In the genomic region with DNA sequence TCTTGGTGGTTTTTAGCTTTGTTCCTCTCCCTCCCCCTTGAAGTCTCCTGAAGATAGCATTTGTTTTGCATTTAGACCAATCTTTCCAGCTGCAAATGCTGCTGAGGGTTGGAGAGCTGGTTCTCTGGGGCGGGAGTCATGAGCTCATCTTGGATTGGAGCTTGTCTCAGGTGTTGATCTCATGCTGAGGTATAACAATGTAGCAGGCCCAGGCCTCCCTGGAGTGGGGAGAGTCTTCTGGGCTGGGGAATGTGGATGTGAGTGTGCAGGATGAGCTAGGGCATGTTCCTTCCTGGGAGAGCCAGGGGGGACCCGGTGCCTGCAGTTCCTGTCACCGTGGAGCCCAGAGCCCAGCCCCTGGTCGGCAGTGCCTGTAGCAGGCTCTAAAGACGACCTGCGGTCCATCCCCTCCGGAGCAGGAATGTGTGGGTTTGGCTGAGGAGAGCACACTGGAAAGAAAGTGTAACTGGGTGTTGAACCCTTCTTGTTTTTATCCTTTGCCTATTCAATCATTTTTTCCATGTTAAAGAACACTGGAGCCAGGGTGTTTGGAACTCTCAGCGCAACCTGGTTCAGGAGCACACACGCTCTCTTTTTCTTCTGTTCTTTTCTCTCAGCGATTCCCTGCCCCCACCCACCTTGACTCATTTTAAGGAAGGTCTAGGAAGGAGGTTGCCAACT, we compare ENCODE assay signal across 11 cellular contexts. TPM values are rescaled to one million over a fixed set of nuclear protein-coding genes. Genes with fewer than 3 reads are reported as not detected.
DNase-seq lines count a peak whose midpoint lies in the region; ATAC-seq, FAIRE-seq and TF ChIP-seq lines count a peak whose summit lies in the region.
"Had no signal": no experiment of that assay in that cellular context is flagged by ENCODE, and none has a peak within 500 bp of the region (broad histone marks: within the 10 kb centered on the region; RNA-seq: fewer than 3 reads in every experiment).

No MANE protein-coding gene starts in this region.

- POLR2A ChIA-PET in BJ (lab: Charles Lee) = interaction anchor here (0.6 to 1.3 kb wide), 2 partner anchors 61 to 74 kb away, joined by 3 to 5 read pairs; no protein-coding TSS in a partner anchor

- FAIRE-seq in H54 (lab: Jason Lieb, UNC) = no peak

- peak overlapping the region; percentile 6; the same call in 1 of the 2 replicates for H3K4me3 ChIP-seq in BJ (ENCODE audit: low read depth, low read length)
- H3K4me3 ChIP-seq in OCI-LY1 (ENCODE audit: low read depth, low read length, poor library complexity, severe bottlenecking) = no peak overlapping the region
- H3K4me3 ChIP-seq in fibroblast of villous mesenchyme (ENCODE audit: low read depth, low read length) = peak overlapping the region; percentile 45
- H3K4me3 ChIP-seq in psoas muscle = peak overlapping the region; percentile 73

- no peak overlapping the region for H2AFZ ChIP-seq in OCI-LY1 (ENCODE audit: low read length)

- H3K36me3 ChIP-seq in BJ (ENCODE audit: control insufficient read depth, insufficient read depth, low read length) (peaks cover 2% of the 10 kb centered on the region; the same call in 1 of the 2 replicates), OCI-LY1 (ENCODE audit: insufficient read depth, low read length) (peaks cover 69% of the 10 kb centered on the region), psoas muscle (ENCODE audit: insufficient read depth in 1 of 2, low read depth in 1 of 2) (peaks cover 2 to 44% of the 10 kb centered on the region in 2 donors)

- no peak overlapping the region; the same call in 1 of the 2 replicates for H3K4me2 ChIP-seq in OCI-LY1 (ENCODE audit: low read length)

- H3K9me3 ChIP-seq in OCI-LY1 (ENCODE audit: low read length) (0 out of 2 replicates have a peak, but pooled peaks cover 4% of the 10 kb centered on the region), psoas muscle (no peaks in the 10 kb centered on the region)

- no peaks in the 10 kb centered on the region for H3F3A ChIP-seq in OCI-LY1 (ENCODE audit: insufficient read depth, low read length)

- 47 to 64% (median 49%) methylated on average over 10 of the region's 10 CpGs for WGBS in psoas muscle, 3 donors

- TF ChIP-seq CTCF in BJ (IDR thresholded peaks at IDR 0.05; ENCODE audit: insufficient read depth, low read depth, low read length) (no peak), OCI-LY1 (IDR thresholded peaks at IDR 0.05; ENCODE audit: low read length) (no peak), fibroblast of villous mesenchyme (IDR thresholded peaks at IDR 0.05; ENCODE audit: insufficient read depth, low read depth, low read length) (no peak), psoas muscle (IDR thresholded peaks at IDR 0.05) (no peak), omental fat pad (IDR thresholded peaks at IDR 0.05) (no peak)

- CTCF ChIA-PET in BJ (lab: Yijun Ruan, JAX) = interaction anchor here (0.8 to 1.5 kb wide), 6 partner anchors 14 to 98 kb away, joined by 3 to 4 read pairs (median 3); no protein-coding TSS in a partner anchor

- H3K9ac ChIP-seq in OCI-LY1 (ENCODE audit: low read length) = no peak overlapping the region

- intact Hi-C loops in psoas muscle (cut with DNase I) = loop anchor here in 1 of 2 donors (5.0 kb wide), 3 partner anchors 35 to 85 kb away; no protein-coding TSS in a partner anchor

- H3K79me2 ChIP-seq in OCI-LY1 (ENCODE audit: insufficient read depth, low read length) = no peaks in the 10 kb centered on the region

- DNase-seq in BJ (ENCODE audit: low read depth) (no peak), fibroblast of villous mesenchyme (ENCODE audit: low read depth) (no peak), psoas muscle (no peak), omental fat pad (ENCODE audit: low spot score) (no peak), H54 (ENCODE audit: insufficient read length, low spot score) (no peak)
- DNase-seq in stimulated activated CD8-positive, alpha-beta memory T cell treated with anti-CD3 and anti-CD28 coated beads, Interleukin-4, amount 100 ng/mL, for 48 hours = no peak
- DNase-seq: CD4-positive, alpha-beta T cell; NCI-H524 treated with DMSO at 0.1 percent for 48 hours; T-helper 2 cell had no signal

- H3K4me1 ChIP-seq in OCI-LY1 (ENCODE audit: insufficient read depth, low read length, severe bottlenecking) = peaks cover 60% of the 10 kb centered on the region
- H3K4me1 ChIP-seq in psoas muscle = peaks cover 57% of the 10 kb centered on the region

- no peaks in the 10 kb centered on the region for H3K9me2 ChIP-seq in OCI-LY1 (ENCODE audit: low read depth, low read length)

- no peak for TF ChIP-seq POLR2A in H54 (IDR thresholded peaks at IDR 0.05; ENCODE audit: low read depth, low read length)

- H4K20me1 ChIP-seq in OCI-LY1 (ENCODE audit: insufficient read depth, low read length) = no peaks in the 10 kb centered on the region

- H3K27ac ChIP-seq in OCI-LY1 (ENCODE audit: low read depth, low read length, poor library complexity, severe bottlenecking) = peak overlapping the region; percentile 13
- peak overlapping the region; percentile 99 for H3K27ac ChIP-seq in psoas muscle

- H3K27me3 ChIP-seq in BJ (ENCODE audit: control insufficient read depth, insufficient read depth, low read length) = no peaks in the 10 kb centered on the region
- H3K27me3 ChIP-seq in OCI-LY1 (ENCODE audit: insufficient read depth, low read length) = no peaks in the 10 kb centered on the region
- H3K27me3 ChIP-seq in psoas muscle (ENCODE audit: insufficient read depth in 3 of 3, low read length in 2 of 3) = no peaks in the 10 kb centered on the region

- ATAC-seq in psoas muscle = peak in 3 of 4 donors; percentile 3 to 11 (median 4)
- no peak for ATAC-seq in omental fat pad (ENCODE audit: low FRiP score)
- no peak for ATAC-seq in HG03378 (IDR thresholded peaks at IDR 0.05; ENCODE audit: unreplicated experiment)

RNA-seq across cellular contexts. Expression of gene ZNF532, which starts 2.7 kb away (rescaled TPM):
- polyA plus RNA-seq in BJ (2011; rRNA removed) = 69.6 and 75.3 TPM in 2 replicates
- polyA minus RNA-seq in BJ (2011; rRNA and poly(A)+ RNA removed) = 123 and 142 TPM in 2 replicates
- total RNA-seq in fibroblast of villous mesenchyme = 45.1 and 45.8 TPM in 2 replicates
- total RNA-seq in psoas muscle = 100 to 1,000 TPM in 1 of 4 donors, 10 to 100 TPM in 3; 68.8 to 105 (median 84.7) TPM
- 10 to 100 TPM; 13.6 to 41.9 (median 22.7) TPM for polyA plus RNA-seq in psoas muscle
- 10 to 100 TPM; 41.7 to 73.6 (median 53.3) TPM for total RNA-seq in omental fat pad

Comparison
In these comparisons a context has a peak if more than half of its experiments do, and no peak if none do; other contexts are left out.
1. ATAC-seq: peak in psoas muscle (3 of 4); none in omental fat pad (single experiment) and HG03378 (single experiment).